In genomic region chr4:93285346-93285745, GRCh38 we compare ENCODE assay signal across 9 cellular contexts.
"Had no signal": no experiment of that assay in that cellular context is flagged by ENCODE, and none has a peak within 500 bp of the region (broad histone marks: within the 10 kb centered on the region; RNA-seq: fewer than 3 reads in every experiment).

No MANE protein-coding gene starts in this region.

- H3K4me1 ChIP-seq: HAP-1 had no signal

- DNase-seq: HFFc6, KG1 had no signal

- H3K27ac Mint-ChIP-seq: GM23338, HFFc6, IgD-negative memory B cell had no signal

- H3K36me3 Mint-ChIP-seq: IgD-negative memory B cell had no signal

- ATAC-seq: GM23338, HCT116 had no signal

- H3K27ac ChIP-seq: HL-60 had no signal

- H3K4me1 Mint-ChIP-seq: IgD-negative memory B cell had no signal

- H3K9me3 ChIP-seq: HAP-1 had no signal

- FAIRE-seq: H1, H54 had no signal

- H3K27me3 Mint-ChIP-seq: IgD-negative memory B cell had no signal

- H3K4me2 ChIP-seq: GM23338 had no signal

- H3K4me3 ChIP-seq: GM23338, HAP-1 had no signal

- H2AFZ ChIP-seq: GM23338 had no signal

- H3K4me3 Mint-ChIP-seq: GM23338, HFFc6, IgD-negative memory B cell had no signal

- H3K9me3 Mint-ChIP-seq: GM23338 had no signal

- H3K36me3 ChIP-seq: HAP-1 had no signal
